Comparison of ENCODE assay signal across 11 cellular contexts in genomic region chr22:42301072-42301741, GRCh38. TPM values are rescaled to one million over a fixed set of nuclear protein-coding genes. Genes with fewer than 3 reads are reported as not detected.
A peak's percentile ranks its signal among the peaks of the same experiment; 100 is the strongest.
DNase-seq lines count a peak whose midpoint lies in the region; ATAC-seq and TF ChIP-seq lines count a peak whose summit lies in the region.
"Had no signal": no experiment of that assay in that cellular context is flagged by ENCODE, and none has a peak within 500 bp of the region (broad histone marks: within the 10 kb centered on the region; RNA-seq: fewer than 3 reads in every experiment).

No MANE protein-coding gene starts in this region.

- no peaks in the 10 kb centered on the region for H3K27me3 ChIP-seq in HL-60 (ENCODE audit: insufficient read depth, poor library complexity, severe bottlenecking)

- H3K9me3 Mint-ChIP-seq in activated naive CD8-positive, alpha-beta T cell treated with anti-CD3 and anti-CD28 coated beads for 36 hours = no peaks in the 10 kb centered on the region
- H3K9me3 Mint-ChIP-seq in nephron = no peaks in the 10 kb centered on the region

- no peaks in the 10 kb centered on the region for H3K27me3 Mint-ChIP-seq in activated naive CD8-positive, alpha-beta T cell treated with anti-CD3 and anti-CD28 coated beads for 36 hours
- peaks cover 60% of the 10 kb centered on the region for H3K27me3 Mint-ChIP-seq in nephron (ENCODE audit: low read depth)

- DNase-seq in NCI-H748 (lab: John Stamatoyannopoulos, UW; ENCODE audit: unreplicated experiment) (peak; percentile 12), NCI-H748 treated with DMSO at 0.1 percent for 48 hours (lab: John Stamatoyannopoulos, UW) (no peak), HL-60 (ENCODE audit: low read depth in 1 of 2, low spot score in 1 of 2) (no peak), GM19240 (ENCODE audit: insufficient read length, low spot score) (no peak)
- no peak for DNase-seq in activated naive CD8-positive, alpha-beta T cell treated with anti-CD3 and anti-CD28 coated beads for 36 hours
- no peak for DNase-seq in activated CD8-positive, alpha-beta memory T cell treated with anti-CD3 and anti-CD28 coated beads, Interleukin-2, amount 50 U/mL, for 4 hours
- DNase-seq: 8988T, DMS79 treated with DMSO at 0.1 percent for 48 hours, NCI-H2227 treated with DMSO at 0.1 percent for 48 hours had no signal

- peak overlapping the region; percentile 62 for H3K27ac Mint-ChIP-seq in activated naive CD8-positive, alpha-beta T cell treated with anti-CD3 and anti-CD28 coated beads for 36 hours
- H3K27ac Mint-ChIP-seq in nephron = peak overlapping the region in 2 of 3 experiments; percentile 95 to 98

- no peak overlapping the region for H3K4me3 Mint-ChIP-seq in activated naive CD8-positive, alpha-beta T cell treated with anti-CD3 and anti-CD28 coated beads for 36 hours
- peak overlapping the region in 2 of 3 experiments; percentile 22 to 30 for H3K4me3 Mint-ChIP-seq in nephron

- peak overlapping the region; percentile 91 for H3K27ac ChIP-seq in HL-60 (replicated peaks)

- no peak for ATAC-seq in GM18861 (IDR thresholded peaks at IDR 0.05; ENCODE audit: unreplicated experiment)

- H3K36me3 Mint-ChIP-seq in activated naive CD8-positive, alpha-beta T cell treated with anti-CD3 and anti-CD28 coated beads for 36 hours = no peaks in the 10 kb centered on the region
- H3K36me3 Mint-ChIP-seq in nephron (ENCODE audit: low read depth) = no peaks in the 10 kb centered on the region

- TF ChIP-seq CTCF in HL-60 (IDR thresholded peaks at IDR 0.05; ENCODE audit: insufficient read depth, low read length) (no peak), nephron (IDR thresholded peaks at IDR 0.05; ENCODE audit: unreplicated experiment in 3 of 3) (no peak)

- peaks cover 64% of the 10 kb centered on the region for H3K4me1 Mint-ChIP-seq in activated naive CD8-positive, alpha-beta T cell treated with anti-CD3 and anti-CD28 coated beads for 36 hours
- peaks cover 42% of the 10 kb centered on the region for H3K4me1 Mint-ChIP-seq in nephron

- no peak overlapping the region for H3K4me3 ChIP-seq in HL-60 (replicated peaks; ENCODE audit: insufficient read depth, low read length)

RNA-seq across cellular contexts. Expression of gene TCF20, which starts 30.8 kb away (rescaled TPM):
- 10 to 100 TPM; 62.4 to 68.4 TPM for total RNA-seq in activated naive CD8-positive, alpha-beta T cell treated with anti-CD3 and anti-CD28 coated beads for 36 hours
